Comparison of ENCODE assay signal across 1 cellular context in genomic region chr18:11851156-11852047, GRCh38.
TF ChIP-seq lines count a peak whose summit lies in the region.

A gene with protein sequence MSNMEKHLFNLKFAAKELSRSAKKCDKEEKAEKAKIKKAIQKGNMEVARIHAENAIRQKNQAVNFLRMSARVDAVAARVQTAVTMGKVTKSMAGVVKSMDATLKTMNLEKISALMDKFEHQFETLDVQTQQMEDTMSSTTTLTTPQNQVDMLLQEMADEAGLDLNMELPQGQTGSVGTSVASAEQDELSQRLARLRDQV (plus strand): TSS chr18:11851413. CDS start chr18:11851512, 99 bp downstream.

TF ChIP-seq in K562, 482 proteins besides CTCF, POLR2A, EP300 and RAD21 (continued from another document and continues in another):
- TF ChIP-seq CHD7 (IDR thresholded peaks at IDR 0.05; ENCODE audit: low read depth, low read length) (no peak), IFI16 (CRISPR knock-in tag; IDR thresholded peaks at IDR 0.05) (no peak), ZNF589 (CRISPR knock-in tag; IDR thresholded peaks at IDR 0.05; ENCODE audit: low read depth) (0 out of 2 replicates have a peak, but pooled peaks have one; percentile 25), SMAD1 (IDR thresholded peaks at IDR 0.05; ENCODE audit: low read depth, low read length, partially characterized antibody) (no peak), BHLHE40 (IDR thresholded peaks at IDR 0.05; ENCODE audit: low read length) (peak; percentile 21; the same call in 1 of the 2 replicates), CCAR2 (IDR thresholded peaks at IDR 0.05; ENCODE audit: low read depth, low read length) (no peak), FOXJ2 (tag; IDR thresholded peaks at IDR 0.05) (peak; percentile 90), POLR2AphosphoS5 (IDR thresholded peaks at IDR 0.05; ENCODE audit: control insufficient read depth, insufficient read depth, low read depth, low read length) (peak; percentile 88), TFAM (CRISPR knock-in tag; conservative IDR thresholded peaks at IDR 0.05) (no peak), RAD51 (IDR thresholded peaks at IDR 0.05; ENCODE audit: borderline replicate concordance, low read depth) (no peak), THRAP3 (IDR thresholded peaks at IDR 0.05; ENCODE audit: borderline replicate concordance) (no peak), ZNF239 (CRISPR knock-in tag; IDR thresholded peaks at IDR 0.05) (no peak), CHCHD3 (CRISPR knock-in tag; IDR thresholded peaks at IDR 0.05) (no peak), FOXA3 (CRISPR knock-in tag; conservative IDR thresholded peaks at IDR 0.05 in 1 of 2, IDR thresholded peaks at IDR 0.05 in 1 of 2) (no peak), HMG20B (CRISPR knock-in tag; IDR thresholded peaks at IDR 0.05) (no peak), EWSR1 (IDR thresholded peaks at IDR 0.05; ENCODE audit: borderline replicate concordance, low read depth, partially characterized antibody) (no peak), DNMT1 (IDR thresholded peaks at IDR 0.05) (no peak), SREBF1 (IDR thresholded peaks at IDR 0.05; ENCODE audit: borderline replicate concordance, low read depth, low read length) (0 out of 2 replicates have a peak, but pooled peaks have one; percentile 35), ZZZ3 (IDR thresholded peaks at IDR 0.05) (no peak), SIN3A (IDR thresholded peaks at IDR 0.05; ENCODE audit: borderline replicate concordance in 2 of 2, control insufficient read depth in 1 of 2, low read depth in 2 of 2, low read length in 2 of 2) (peak; percentile 91 to 96), LCOR (CRISPR knock-in tag; IDR thresholded peaks at IDR 0.05) (0 out of 2 replicates have a peak, but pooled peaks have one; percentile 56), XRCC5 (IDR thresholded peaks at IDR 0.05; ENCODE audit: low read depth, low read length) (peak; percentile 57; the same call in 1 of the 2 replicates), PURB (CRISPR knock-in tag; IDR thresholded peaks at IDR 0.05; ENCODE audit: low read depth) (no peak), MTA2 (IDR thresholded peaks at IDR 0.05; ENCODE audit: low read depth) (no peak), ZBTB49 (CRISPR knock-in tag; IDR thresholded peaks at IDR 0.05; ENCODE audit: borderline replicate concordance) (no peak), CAMTA2 (CRISPR knock-in tag; conservative IDR thresholded peaks at IDR 0.05) (no peak), NCOA1 (IDR thresholded peaks at IDR 0.05; ENCODE audit: low read depth) (no peak)
- TF ChIP-seq, protein P1, sequence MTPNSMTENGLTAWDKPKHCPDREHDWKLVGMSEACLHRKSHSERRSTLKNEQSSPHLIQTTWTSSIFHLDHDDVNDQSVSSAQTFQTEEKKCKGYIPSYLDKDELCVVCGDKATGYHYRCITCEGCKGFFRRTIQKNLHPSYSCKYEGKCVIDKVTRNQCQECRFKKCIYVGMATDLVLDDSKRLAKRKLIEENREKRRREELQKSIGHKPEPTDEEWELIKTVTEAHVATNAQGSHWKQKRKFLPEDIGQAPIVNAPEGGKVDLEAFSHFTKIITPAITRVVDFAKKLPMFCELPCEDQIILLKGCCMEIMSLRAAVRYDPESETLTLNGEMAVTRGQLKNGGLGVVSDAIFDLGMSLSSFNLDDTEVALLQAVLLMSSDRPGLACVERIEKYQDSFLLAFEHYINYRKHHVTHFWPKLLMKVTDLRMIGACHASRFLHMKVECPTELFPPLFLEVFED (CRISPR knock-in tag; conservative IDR thresholded peaks at IDR 0.05): 0 out of 2 replicates have a peak, but pooled peaks have one; percentile 33
- TF ChIP-seq, protein P2, sequence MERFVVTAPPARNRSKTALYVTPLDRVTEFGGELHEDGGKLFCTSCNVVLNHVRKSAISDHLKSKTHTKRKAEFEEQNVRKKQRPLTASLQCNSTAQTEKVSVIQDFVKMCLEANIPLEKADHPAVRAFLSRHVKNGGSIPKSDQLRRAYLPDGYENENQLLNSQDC (CRISPR knock-in tag; IDR thresholded peaks at IDR 0.05): no peak
- TF ChIP-seq, protein P3, sequence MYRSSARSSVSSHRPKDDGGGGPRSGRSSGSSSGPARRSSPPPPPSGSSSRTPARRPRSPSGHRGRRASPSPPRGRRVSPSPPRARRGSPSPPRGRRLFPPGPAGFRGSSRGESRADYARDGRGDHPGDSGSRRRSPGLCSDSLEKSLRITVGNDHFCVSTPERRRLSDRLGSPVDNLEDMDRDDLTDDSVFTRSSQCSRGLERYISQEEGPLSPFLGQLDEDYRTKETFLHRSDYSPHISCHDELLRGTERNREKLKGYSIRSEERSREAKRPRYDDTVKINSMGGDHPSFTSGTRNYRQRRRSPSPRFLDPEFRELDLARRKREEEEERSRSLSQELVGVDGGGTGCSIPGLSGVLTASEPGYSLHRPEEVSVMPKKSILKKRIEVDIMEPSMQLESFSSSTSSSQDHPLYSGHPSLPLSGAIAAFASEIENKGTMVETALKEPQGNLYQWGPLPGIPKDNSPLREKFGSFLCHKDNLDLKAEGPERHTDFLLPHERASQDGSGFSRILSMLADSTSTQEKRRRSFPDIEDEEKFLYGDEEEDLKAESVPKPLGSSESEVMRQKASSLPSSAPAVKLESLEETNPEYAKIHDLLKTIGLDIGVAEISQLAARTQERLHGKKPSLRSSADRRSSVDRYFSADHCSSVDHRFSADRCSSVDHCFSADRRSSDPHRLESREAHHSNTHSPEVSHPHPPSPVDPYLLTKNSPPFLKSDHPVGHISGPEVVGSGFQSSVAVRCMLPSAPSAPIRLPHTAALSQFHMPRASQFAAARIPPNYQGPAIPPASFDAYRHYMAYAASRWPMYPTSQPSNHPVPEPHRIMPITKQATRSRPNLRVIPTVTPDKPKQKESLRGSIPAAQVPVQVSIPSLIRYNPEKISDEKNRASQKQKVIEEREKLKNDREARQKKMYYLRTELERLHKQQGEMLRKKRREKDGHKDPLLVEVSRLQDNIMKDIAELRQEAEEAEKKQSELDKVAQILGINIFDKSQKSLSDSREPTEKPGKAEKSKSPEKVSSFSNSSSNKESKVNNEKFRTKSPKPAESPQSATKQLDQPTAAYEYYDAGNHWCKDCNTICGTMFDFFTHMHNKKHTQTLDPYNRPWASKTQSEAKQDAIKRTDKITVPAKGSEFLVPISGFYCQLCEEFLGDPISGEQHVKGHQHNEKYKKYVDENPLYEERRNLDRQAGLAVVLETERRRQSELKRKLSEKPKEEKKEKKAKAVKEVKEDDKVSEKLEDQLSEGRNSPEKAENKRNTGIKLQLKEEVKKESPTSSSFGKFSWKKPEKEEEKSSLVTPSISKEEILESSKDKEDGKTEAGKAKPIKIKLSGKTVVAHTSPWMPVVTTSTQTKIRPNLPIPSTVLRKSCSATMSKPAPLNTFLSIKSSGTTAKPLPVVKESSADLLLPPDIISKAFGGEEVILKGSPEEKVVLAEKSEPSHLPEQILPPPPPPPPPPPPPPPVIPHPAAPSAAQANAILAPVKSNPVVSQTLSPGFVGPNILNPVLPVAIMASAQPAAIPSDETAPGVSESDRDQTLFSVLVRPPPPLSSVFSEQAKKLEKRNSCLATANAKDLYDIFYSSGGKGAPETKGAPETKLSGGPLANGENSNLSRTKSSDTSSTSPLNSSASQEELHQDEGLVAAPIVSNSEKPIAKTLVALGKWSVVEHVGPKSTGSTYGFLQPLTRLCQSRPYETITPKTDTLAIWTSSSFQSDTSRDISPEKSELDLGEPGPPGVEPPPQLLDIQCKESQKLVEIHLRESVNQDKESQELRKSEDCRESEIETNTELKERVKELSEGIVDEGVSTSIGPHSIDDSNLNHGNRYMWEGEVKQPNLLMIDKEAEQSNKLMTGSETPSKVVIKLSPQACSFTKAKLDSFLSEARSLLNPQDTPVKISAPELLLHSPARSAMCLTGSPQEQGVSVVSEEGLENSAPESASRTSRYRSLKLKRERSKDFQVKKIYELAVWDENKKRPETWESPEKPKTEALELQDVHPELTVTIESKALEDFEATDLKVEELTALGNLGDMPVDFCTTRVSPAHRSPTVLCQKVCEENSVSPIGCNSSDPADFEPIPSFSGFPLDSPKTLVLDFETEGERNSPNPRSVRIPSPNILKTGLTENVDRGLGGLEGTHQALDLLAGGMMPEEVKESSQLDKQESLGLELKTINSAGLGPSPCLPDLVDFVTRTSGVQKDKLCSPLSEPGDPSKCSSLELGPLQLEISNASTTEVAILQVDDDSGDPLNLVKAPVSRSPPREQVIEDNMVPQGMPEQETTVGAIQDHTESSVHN (IDR thresholded peaks at IDR 0.05; ENCODE audit: borderline replicate concordance in 1 of 2, low read depth in 1 of 2): no peak
